In genomic region chr3:108862865-108863798, GRCh38 we compare ENCODE assay signal across 10 cellular contexts. TPM values are rescaled to one million over a fixed set of nuclear protein-coding genes. Genes with fewer than 3 reads are reported as not detected.
DNase-seq lines count a peak whose midpoint lies in the region; ATAC-seq and TF ChIP-seq lines count a peak whose summit lies in the region.
"Had no signal": no experiment of that assay in that cellular context is flagged by ENCODE, and none has a peak within 500 bp of the region (broad histone marks: within the 10 kb centered on the region; RNA-seq: fewer than 3 reads in every experiment).

No MANE protein-coding gene starts in this region.

- no peak overlapping the region for H2AFZ ChIP-seq in MM.1S (ENCODE audit: low read length)

- H3K27me3 Mint-ChIP-seq in activated CD8-positive, alpha-beta memory T cell treated with anti-CD3 and anti-CD28 coated beads, Interleukin-2, amount 10 ng/mL, durations not matched to agents 7 days and 5 days = no peaks in the 10 kb centered on the region

- CTCF ChIA-PET in activated CD8-positive, alpha-beta memory T cell treated with anti-CD3 and anti-CD28 coated beads, Interleukin-2, amount 10 ng/mL, durations not matched to agents 7 days and 5 days (lab: Charles Lee) = no interaction called here

- no peaks in the 10 kb centered on the region for H3K9me2 ChIP-seq in MM.1S (replicated peaks; ENCODE audit: insufficient read depth, low read length)

- no peak overlapping the region for H3K27ac ChIP-seq in MM.1S (ENCODE audit: low read length)
- H3K27ac ChIP-seq in brain microvascular endothelial cell = peak overlapping the region; percentile 60
- H3K27ac ChIP-seq: BLaER1 had no signal

- H3K9me3 Mint-ChIP-seq in activated CD8-positive, alpha-beta memory T cell treated with anti-CD3 and anti-CD28 coated beads, Interleukin-2, amount 10 ng/mL, durations not matched to agents 7 days and 5 days (ENCODE audit: low read depth) = peaks cover 15% of the 10 kb centered on the region

- H3K27ac Mint-ChIP-seq in activated CD8-positive, alpha-beta memory T cell treated with anti-CD3 and anti-CD28 coated beads, Interleukin-2, amount 10 ng/mL, durations not matched to agents 7 days and 5 days = peak overlapping the region; percentile 66

- no peak for TF ChIP-seq CTCF in MM.1S (IDR thresholded peaks at IDR 0.05; ENCODE audit: low read length)
- TF ChIP-seq CTCF in brain microvascular endothelial cell (IDR thresholded peaks at IDR 0.05; ENCODE audit: low read depth, low read length, missing control alignments) = no peak

- H3K79me2 ChIP-seq in MM.1S (ENCODE audit: low read length) = no peaks in the 10 kb centered on the region

- no peak overlapping the region for H3K4me3 ChIP-seq in MM.1S (ENCODE audit: low read length)
- H3K4me3 ChIP-seq in brain microvascular endothelial cell (ENCODE audit: low read depth, low read length) = no peak overlapping the region
- H3K4me3 ChIP-seq: BLaER1 had no signal

- peaks cover 9% of the 10 kb centered on the region; the same call in 1 of the 2 replicates for H3K4me1 ChIP-seq in MM.1S (ENCODE audit: low read length)
- H3K4me1 ChIP-seq: BLaER1 had no signal

- no peak overlapping the region for H3K9ac ChIP-seq in MM.1S (ENCODE audit: low read length)
- H3K9ac ChIP-seq: BLaER1 had no signal

- H3K27me3 ChIP-seq in MM.1S (replicated peaks; ENCODE audit: insufficient read depth, low read length) (no peaks in the 10 kb centered on the region), brain microvascular endothelial cell (replicated peaks) (no peaks in the 10 kb centered on the region)
- H3K27me3 ChIP-seq: BLaER1 had no signal

- in situ Hi-C loops in brain microvascular endothelial cell (cut with HindIII; ENCODE audit: low pct_ligation_motif_present, low sequenced_read_pairs) = no loop called here

- no peak overlapping the region for H3K4me3 Mint-ChIP-seq in activated CD8-positive, alpha-beta memory T cell treated with anti-CD3 and anti-CD28 coated beads, Interleukin-2, amount 10 ng/mL, durations not matched to agents 7 days and 5 days
- H3K4me3 Mint-ChIP-seq: brain had no signal

- DNase-seq in activated CD8-positive, alpha-beta memory T cell treated with anti-CD3 and anti-CD28 coated beads, Interleukin-2, amount 10 ng/mL, durations not matched to agents 7 days and 5 days = peak; percentile 48
- DNase-seq in activated CD8-positive, alpha-beta memory T cell treated with anti-CD3 and anti-CD28 coated beads, Interleukin-2, amount 50 U/mL, for 4 hours = no peak
- DNase-seq in MM.1S = peak; percentile 39
- peak; percentile 14 for DNase-seq in brain microvascular endothelial cell
- peak; percentile 23 for DNase-seq in stimulated activated naive CD8-positive, alpha-beta T cell treated with anti-CD3 and anti-CD28 coated beads, Interleukin-15, Interleukin-2, amounts not matched to agents 100 U/mL and 50 U/mL, for 24 hours
- no peak for DNase-seq in amniotic stem cell (lab: John Stamatoyannopoulos, UW)
- no peak for DNase-seq in HuH-7.5 (ENCODE audit: low spot score)

- H3F3A ChIP-seq in MM.1S (ENCODE audit: insufficient read depth, low read length) = no peaks in the 10 kb centered on the region

- no peaks in the 10 kb centered on the region for H3K9me3 ChIP-seq in MM.1S (replicated peaks; ENCODE audit: insufficient read depth, low read length)
- H3K9me3 ChIP-seq: BLaER1 had no signal

- H3K4me1 Mint-ChIP-seq in activated CD8-positive, alpha-beta memory T cell treated with anti-CD3 and anti-CD28 coated beads, Interleukin-2, amount 10 ng/mL, durations not matched to agents 7 days and 5 days = peaks cover 37% of the 10 kb centered on the region

- no peaks in the 10 kb centered on the region for H4K20me1 ChIP-seq in MM.1S (ENCODE audit: insufficient read depth, low read length)
- H4K20me1 ChIP-seq: BLaER1 had no signal

- H3K36me3 ChIP-seq in MM.1S (replicated peaks; ENCODE audit: insufficient read depth, low read length) = no peaks in the 10 kb centered on the region
- no peaks in the 10 kb centered on the region for H3K36me3 ChIP-seq in brain microvascular endothelial cell (replicated peaks)
- H3K36me3 ChIP-seq: BLaER1 had no signal

- peak overlapping the region; percentile 8 for H3K4me2 ChIP-seq in MM.1S (ENCODE audit: low read depth, low read length)
- H3K4me2 ChIP-seq: BLaER1 had no signal

- ATAC-seq in activated CD8-positive, alpha-beta memory T cell treated with anti-CD3 and anti-CD28 coated beads, Interleukin-2, amount 10 ng/mL, durations not matched to agents 7 days and 5 days = peak; percentile 51
- ATAC-seq in stimulated activated naive CD8-positive, alpha-beta T cell treated with anti-CD3 and anti-CD28 coated beads, Interleukin-15, Interleukin-2, amounts not matched to agents 100 U/mL and 50 U/mL, for 24 hours = peak; percentile 94
- ATAC-seq in HG03135 (IDR thresholded peaks at IDR 0.05; ENCODE audit: unreplicated experiment) = no peak

- peaks cover 74% of the 10 kb centered on the region for H3K36me3 Mint-ChIP-seq in activated CD8-positive, alpha-beta memory T cell treated with anti-CD3 and anti-CD28 coated beads, Interleukin-2, amount 10 ng/mL, durations not matched to agents 7 days and 5 days
- H3K36me3 Mint-ChIP-seq: brain had no signal

RNA-seq across cellular contexts. Expression of gene TRAT1, which starts 40.5 kb away (rescaled TPM):
- 10 to 100 TPM; 53.8 to 62.4 TPM for total RNA-seq in activated CD8-positive, alpha-beta memory T cell treated with anti-CD3 and anti-CD28 coated beads, Interleukin-2, amount 10 ng/mL, durations not matched to agents 7 days and 5 days

Comparison
In these comparisons a context has a peak if more than half of its experiments do, and no peak if none do; other contexts are left out.
1. DNase-seq: peak in activated CD8-positive, alpha-beta memory T cell treated with anti-CD3 and anti-CD28 coated beads, Interleukin-2, amount 10 ng/mL, durations not matched to agents 7 days and 5 days (single experiment), MM.1S (single experiment), brain microvascular endothelial cell (single experiment) and stimulated activated naive CD8-positive, alpha-beta T cell treated with anti-CD3 and anti-CD28 coated beads, Interleukin-15, Interleukin-2, amounts not matched to agents 100 U/mL and 50 U/mL, for 24 hours (single experiment); none in activated CD8-positive, alpha-beta memory T cell treated with anti-CD3 and anti-CD28 coated beads, Interleukin-2, amount 50 U/mL, for 4 hours (single experiment), amniotic stem cell (single experiment) and HuH-7.5 (single experiment).